Comparison of ENCODE assay signal across 19 cellular contexts in genomic region chr6:43257746-43258145, GRCh38. TPM values are rescaled to one million over a fixed set of nuclear protein-coding genes. Genes with fewer than 3 reads are reported as not detected.
DNase-seq lines count a peak whose midpoint lies in the region; ATAC-seq and TF ChIP-seq lines count a peak whose summit lies in the region.
"Had no signal": no experiment of that assay in that cellular context is flagged by ENCODE, and none has a peak within 500 bp of the region (broad histone marks: within the 10 kb centered on the region; RNA-seq: fewer than 3 reads in every experiment).

No MANE protein-coding gene starts in this region.

- no peak for ATAC-seq in CD4-positive, CD25-positive, alpha-beta regulatory T cell (ENCODE audit: low read depth in 2 of 2)
- ATAC-seq in IMR-90 (ENCODE audit: low read depth), result no peak
- ATAC-seq in activated T-helper 17 cell treated with anti-CD3 and anti-CD28 coated beads, Interleukin-2, amount 50 U/mL, for 72 hours (replicated peaks), result no peak
- ATAC-seq in GM21360 (IDR thresholded peaks at IDR 0.05; ENCODE audit: unreplicated experiment), result no peak

- intact Hi-C loops in IMR-90 (cut with micrococcal nuclease), result no loop called here

- no peaks in the 10 kb centered on the region for H3K27me3 ChIP-seq in CD4-positive, CD25-positive, alpha-beta regulatory T cell (ENCODE audit: control insufficient read depth, insufficient read depth, low read length)
- peaks cover 46% of the 10 kb centered on the region for H3K27me3 ChIP-seq in IMR-90 (ENCODE audit: control insufficient read depth, insufficient read depth, low read length)
- H3K27me3 ChIP-seq in mesendoderm (ENCODE audit: insufficient read depth, low read length, poor library complexity), result no peaks in the 10 kb centered on the region

- dilution Hi-C loops in IMR-90 (cut with HindIII; ENCODE audit: low sequenced_read_pairs, unreplicated experiment), result no loop called here

- WGBS in IMR-90 (ENCODE audit: extremely low coverage in 2 of 2, insufficient read length in 1 of 2), 2 experiments, result 60% methylated on average over 1 of the region's 9 CpGs; no CpG with 5 or more reads in 1 of the 2 experiments
- WGBS in mesendoderm (ENCODE audit: extremely low coverage, insufficient coverage, low lambda C conversion rate), result no CpG with 5 or more reads among the region's 9 CpGs

- no peak overlapping the region for H4K5ac ChIP-seq in IMR-90 (ENCODE audit: low read depth, low read length)
- no peak overlapping the region for H4K5ac ChIP-seq in mesendoderm (ENCODE audit: low read length)

- H3K36me3 Mint-ChIP-seq in CD4-positive, CD25-positive, alpha-beta regulatory T cell, result no peaks in the 10 kb centered on the region
- H3K36me3 Mint-ChIP-seq in activated T-helper 17 cell treated with anti-CD3 and anti-CD28 coated beads, Interleukin-2, amount 50 U/mL, for 72 hours (ENCODE audit: low read depth), result no peaks in the 10 kb centered on the region

- no peak overlapping the region for H2AK9ac ChIP-seq in IMR-90 (replicated peaks; ENCODE audit: low read depth, low read length, poor library complexity)

- no peak for TF ChIP-seq CTCF in IMR-90 (conservative IDR thresholded peaks at IDR 0.05; ENCODE audit: low read depth, low read length)

- H3K9ac ChIP-seq in IMR-90 (ENCODE audit: low read depth, low read length) (no peak overlapping the region), mesendoderm (ENCODE audit: low read length) (no peak overlapping the region)

- no peak overlapping the region for H3K14ac ChIP-seq in IMR-90 (replicated peaks; ENCODE audit: low read depth, low read length)

- in situ Hi-C loops in IMR-90 (cut with MboI; ENCODE audit: low sequenced_read_pairs) (loop anchor here (5.0 kb wide), 1 partner anchor 235 kb away; no protein-coding TSS in a partner anchor), ACHN (cut with HindIII; ENCODE audit: low pct_ligation_motif_present, low pct_unique_long_range_greater_than_20kb, low sequenced_read_pairs) (no loop called here)

- no peak overlapping the region for H3K18ac ChIP-seq in IMR-90 (ENCODE audit: low read depth, low read length)
- no peak overlapping the region for H3K18ac ChIP-seq in mesendoderm (ENCODE audit: low read length)

- no peaks in the 10 kb centered on the region for H3K27me3 Mint-ChIP-seq in CD4-positive, CD25-positive, alpha-beta regulatory T cell
- peaks cover 8% of the 10 kb centered on the region for H3K27me3 Mint-ChIP-seq in activated T-helper 17 cell treated with anti-CD3 and anti-CD28 coated beads, Interleukin-2, amount 50 U/mL, for 72 hours

- H3K4me1 ChIP-seq in CD4-positive, CD25-positive, alpha-beta regulatory T cell (ENCODE audit: control insufficient read depth, insufficient read depth, low read length, poor library complexity, severe bottlenecking), result no peaks in the 10 kb centered on the region
- H3K4me1 ChIP-seq in IMR-90 (ENCODE audit: control insufficient read depth, insufficient read depth, low read length) (no peaks in the 10 kb centered on the region), mesendoderm (ENCODE audit: control insufficient read depth, low read depth, low read length) (no peaks in the 10 kb centered on the region)

- H2BK120ac ChIP-seq in IMR-90 (ENCODE audit: low read depth, low read length) (no peak overlapping the region), mesendoderm (ENCODE audit: low read depth, low read length) (no peak overlapping the region)

- H3K9me3 Mint-ChIP-seq in CD4-positive, CD25-positive, alpha-beta regulatory T cell, result no peaks in the 10 kb centered on the region
- H3K9me3 Mint-ChIP-seq in activated T-helper 17 cell treated with anti-CD3 and anti-CD28 coated beads, Interleukin-2, amount 50 U/mL, for 72 hours, result no peaks in the 10 kb centered on the region

- no peak overlapping the region for H3K4me3 Mint-ChIP-seq in CD4-positive, CD25-positive, alpha-beta regulatory T cell
- H3K4me3 Mint-ChIP-seq in activated T-helper 17 cell treated with anti-CD3 and anti-CD28 coated beads, Interleukin-2, amount 50 U/mL, for 72 hours, result peak overlapping the region; percentile 1

- POLR2A ChIA-PET in IMR-90 (lab: Charles Lee; ENCODE audit: unreplicated experiment), result no interaction called here

- H4K8ac ChIP-seq in IMR-90 (ENCODE audit: low read depth in 2 of 2, low read length in 2 of 2) (no peak overlapping the region), mesendoderm (ENCODE audit: low read depth, low read length) (no peak overlapping the region)

- CTCF ChIA-PET in IMR-90 (lab: Yijun Ruan, JAX), result no interaction called here

- H3K4me2 ChIP-seq in IMR-90 (ENCODE audit: low read depth, low read length) (no peak overlapping the region), mesendoderm (ENCODE audit: low read length) (no peak overlapping the region)

- H2BK5ac ChIP-seq in IMR-90 (ENCODE audit: low read depth, low read length, poor library complexity, severe bottlenecking), result no peak overlapping the region
- no peak overlapping the region for H2BK5ac ChIP-seq in mesendoderm (ENCODE audit: low read length)

- no peak for TF ChIP-seq POLR2A in IMR-90 (IDR thresholded peaks at IDR 0.05; ENCODE audit: low read depth, low read length)

- H2BK15ac ChIP-seq in IMR-90 (ENCODE audit: low read depth, low read length) (no peak overlapping the region), mesendoderm (replicated peaks; ENCODE audit: low read depth) (no peak overlapping the region)

- no peak overlapping the region for H2BK20ac ChIP-seq in IMR-90 (ENCODE audit: low read depth, low read length)

- no peaks in the 10 kb centered on the region for H3K9me3 ChIP-seq in CD4-positive, CD25-positive, alpha-beta regulatory T cell (ENCODE audit: control insufficient read depth in 2 of 2, low read length in 2 of 2)
- H3K9me3 ChIP-seq in IMR-90 (ENCODE audit: control insufficient read depth, insufficient read depth, low read length), result no peaks in the 10 kb centered on the region

- H4K91ac ChIP-seq in IMR-90 (ENCODE audit: insufficient read depth, low read depth, low read length), result no peak overlapping the region

- no peak overlapping the region for H3K4ac ChIP-seq in IMR-90 (ENCODE audit: low read depth, low read length)
- no peak overlapping the region for H3K4ac ChIP-seq in mesendoderm (ENCODE audit: low read depth, low read length)

- H3K4me3 ChIP-seq in CD4-positive, CD25-positive, alpha-beta regulatory T cell (ENCODE audit: low read depth, low read length), result no peak overlapping the region
- H3K4me3 ChIP-seq in IMR-90 (ENCODE audit: insufficient read depth, low read depth, low read length) (no peak overlapping the region), mesendoderm (ENCODE audit: low read length) (no peak overlapping the region)

- H3K23ac ChIP-seq in IMR-90 (ENCODE audit: low read depth, low read length) (no peak overlapping the region), mesendoderm (ENCODE audit: low read length) (no peak overlapping the region)

- H3K56ac ChIP-seq in IMR-90 (ENCODE audit: extremely low read depth, insufficient read depth, low read length) (no peak overlapping the region), mesendoderm (ENCODE audit: low read length) (peak overlapping the region; percentile 15)

- H3K27ac Mint-ChIP-seq in CD4-positive, CD25-positive, alpha-beta regulatory T cell, result peak overlapping the region in 2 of 3 donors; percentile 39 to 52
- H3K27ac Mint-ChIP-seq in activated T-helper 17 cell treated with anti-CD3 and anti-CD28 coated beads, Interleukin-2, amount 50 U/mL, for 72 hours, result peak overlapping the region; percentile 39

- no peaks in the 10 kb centered on the region for H4K20me1 ChIP-seq in IMR-90 (ENCODE audit: insufficient read depth, low read length)

- no peaks in the 10 kb centered on the region for H3K79me1 ChIP-seq in IMR-90 (ENCODE audit: low read depth in 1 of 2, low read length in 2 of 2)
- H3K79me1 ChIP-seq in mesendoderm (ENCODE audit: low read length), result no peaks in the 10 kb centered on the region

- no peaks in the 10 kb centered on the region for H3K36me3 ChIP-seq in CD4-positive, CD25-positive, alpha-beta regulatory T cell (ENCODE audit: control insufficient read depth, insufficient read depth, low read length)
- no peaks in the 10 kb centered on the region for H3K36me3 ChIP-seq in IMR-90 (ENCODE audit: control insufficient read depth, insufficient read depth, low read length)
- no peaks in the 10 kb centered on the region for H3K36me3 ChIP-seq in mesendoderm (ENCODE audit: control insufficient read depth, insufficient read depth, low read length)

- H3K79me2 ChIP-seq in mesendoderm (ENCODE audit: control insufficient read depth, insufficient read depth, low read length), result no peaks in the 10 kb centered on the region

- no peak for TF ChIP-seq RAD21 in IMR-90 (IDR thresholded peaks at IDR 0.05; ENCODE audit: low read length)

- no TSS peak for BruUV-seq in IMR-90 (replicated peaks; lab: Mats Ljungman, UMichigan)

- H2AK5ac ChIP-seq in IMR-90 (ENCODE audit: low read depth, low read length) (no peak overlapping the region), mesendoderm (ENCODE audit: low read length) (no peak overlapping the region)

- DNase-seq in CD4-positive, CD25-positive, alpha-beta regulatory T cell, result no peak
- DNase-seq in IMR-90, result no peak
- no peak for DNase-seq in mesendoderm
- DNase-seq in GF-D8 (lab: John Stamatoyannopoulos, UW), result no peak
- no peak for DNase-seq in NCI-H146 treated with DMSO at 0.1 percent for 48 hours (lab: John Stamatoyannopoulos, UW; ENCODE audit: unreplicated experiment)
- no peak for DNase-seq in ACHN
- DNase-seq: Kasumi-1, NCI-H1105 treated with DMSO at 0.1 percent for 48 hours, NCI-H187 treated with DMSO at 0.1 percent for 48 hours, NCI-H345, NCI-H69, OCI-M1, SIG-M5 had no signal

- H3K9me1 ChIP-seq in IMR-90 (ENCODE audit: insufficient read depth, low read length), result no peaks in the 10 kb centered on the region

- H3K4me1 Mint-ChIP-seq in CD4-positive, CD25-positive, alpha-beta regulatory T cell, result peaks cover 0 to 7% (median under 1%) of the 10 kb centered on the region in 4 donors
- H3K4me1 Mint-ChIP-seq in activated T-helper 17 cell treated with anti-CD3 and anti-CD28 coated beads, Interleukin-2, amount 50 U/mL, for 72 hours, result peaks cover 18% of the 10 kb centered on the region

- H2AFZ ChIP-seq in IMR-90 (replicated peaks; ENCODE audit: low read length, poor library complexity), result peak overlapping the region; percentile 39

- H3K27ac ChIP-seq in CD4-positive, CD25-positive, alpha-beta regulatory T cell (ENCODE audit: insufficient read depth, low read length, poor library complexity, severe bottlenecking), result no peak overlapping the region
- no peak overlapping the region for H3K27ac ChIP-seq in IMR-90 (ENCODE audit: insufficient read depth, low read length)
- H3K27ac ChIP-seq in mesendoderm (ENCODE audit: low read depth, low read length), result no peak overlapping the region
- H3K27ac ChIP-seq: C4-2B had no signal

RNA-seq across cellular contexts. Expression of gene TTBK1, which starts 14.5 kb away (rescaled TPM):
- total RNA-seq in CD4-positive, CD25-positive, alpha-beta regulatory T cell, result 0.22 TPM
- not detected for polyA plus RNA-seq in CD4-positive, CD25-positive, alpha-beta regulatory T cell
- under 0.01 TPM in 1 of 2 replicates, not detected in the other for total RNA-seq in IMR-90 (2012; rRNA removed)
- 0.01 and 0.02 TPM in 2 replicates for polyA plus RNA-seq in IMR-90 (2012; rRNA removed)
- polyA plus RNA-seq in IMR-90 (2012; cell fraction: cytosol; rRNA removed), result 0.02 and 0.03 TPM in 2 replicates
- 0.10 and 0.13 TPM in 2 replicates for polyA plus RNA-seq in IMR-90 (2012; cell fraction: nucleus; rRNA removed; ENCODE audit: low replicate concordance)
- 1 to 10 TPM; 2.2 to 3.6 TPM for total RNA-seq in activated T-helper 17 cell treated with anti-CD3 and anti-CD28 coated beads, Interleukin-2, amount 50 U/mL, for 72 hours
- 0.06 TPM for polyA plus RNA-seq in mesendoderm (2013, experiment 1 of 2)
- 0.07 TPM for polyA plus RNA-seq in mesendoderm (2013, experiment 2 of 2)
- total RNA-seq: A673, Daoy, RPMI7951 had no signal

RNA-seq across cellular contexts. Expression of gene DNPH1, which starts 28.5 kb away (rescaled TPM):
- 36.6 TPM for total RNA-seq in CD4-positive, CD25-positive, alpha-beta regulatory T cell
- polyA plus RNA-seq in CD4-positive, CD25-positive, alpha-beta regulatory T cell, result 100 to 1,000 TPM; 190 to 234 (median 206) TPM
- 19.0 and 22.8 TPM in 2 replicates for total RNA-seq in IMR-90 (2012; rRNA removed)
- polyA plus RNA-seq in IMR-90 (2012; rRNA removed), result 47.8 and 58.0 TPM in 2 replicates
- 192 and 227 TPM in 2 replicates for polyA plus RNA-seq in IMR-90 (2012; cell fraction: cytosol; rRNA removed)
- polyA plus RNA-seq in IMR-90 (2012; cell fraction: nucleus; rRNA removed; ENCODE audit: low replicate concordance), result 42.4 and 83.8 TPM in 2 replicates
- 10 to 100 TPM; 42.6 to 57.8 TPM for total RNA-seq in activated T-helper 17 cell treated with anti-CD3 and anti-CD28 coated beads, Interleukin-2, amount 50 U/mL, for 72 hours
- polyA plus RNA-seq in mesendoderm (2013, experiment 1 of 2), result 36.2 TPM
- polyA plus RNA-seq in mesendoderm (2013, experiment 2 of 2), result 35.8 TPM

RNA-seq across cellular contexts. Expression of gene SLC22A7, which starts 40.3 kb away (rescaled TPM):
- total RNA-seq in CD4-positive, CD25-positive, alpha-beta regulatory T cell, result not detected
- not detected for polyA plus RNA-seq in CD4-positive, CD25-positive, alpha-beta regulatory T cell
- total RNA-seq in IMR-90 (2012; rRNA removed), result not detected in 2 replicates
- not detected in 2 replicates for polyA plus RNA-seq in IMR-90 (2012; rRNA removed)
- polyA plus RNA-seq in IMR-90 (2012; cell fraction: cytosol; rRNA removed), result not detected in 2 replicates
- not detected in 2 replicates for polyA plus RNA-seq in IMR-90 (2012; cell fraction: nucleus; rRNA removed; ENCODE audit: low replicate concordance)
- total RNA-seq in activated T-helper 17 cell treated with anti-CD3 and anti-CD28 coated beads, Interleukin-2, amount 50 U/mL, for 72 hours, result not detected
- polyA plus RNA-seq in mesendoderm (2013, experiment 1 of 2), result not detected
- not detected for polyA plus RNA-seq in mesendoderm (2013, experiment 2 of 2)
- total RNA-seq: A673, Daoy, RPMI7951 had no signal

RNA-seq across cellular contexts. Expression of gene CRIP3, which starts 50.9 kb away (rescaled TPM):
- total RNA-seq in CD4-positive, CD25-positive, alpha-beta regulatory T cell, result 3.8 TPM
- under 1 TPM in 1 of 4 donors, not detected in 3; 0.35 TPM for polyA plus RNA-seq in CD4-positive, CD25-positive, alpha-beta regulatory T cell
- not detected in 2 replicates for total RNA-seq in IMR-90 (2012; rRNA removed)
- polyA plus RNA-seq in IMR-90 (2012; rRNA removed), result not detected in 2 replicates
- polyA plus RNA-seq in IMR-90 (2012; cell fraction: cytosol; rRNA removed), result not detected in 2 replicates
- polyA plus RNA-seq in IMR-90 (2012; cell fraction: nucleus; rRNA removed; ENCODE audit: low replicate concordance), result 0.13 and 0.55 TPM in 2 replicates
- 1 to 10 TPM; 4.2 to 4.6 TPM for total RNA-seq in activated T-helper 17 cell treated with anti-CD3 and anti-CD28 coated beads, Interleukin-2, amount 50 U/mL, for 72 hours
- polyA plus RNA-seq in mesendoderm (2013, experiment 1 of 2), result 7.6 TPM
- polyA plus RNA-seq in mesendoderm (2013, experiment 2 of 2), result 7.5 TPM
- total RNA-seq: RPMI7951 had no signal
